16 cellular contexts compared by ENCODE assay signal in the genomic region with DNA sequence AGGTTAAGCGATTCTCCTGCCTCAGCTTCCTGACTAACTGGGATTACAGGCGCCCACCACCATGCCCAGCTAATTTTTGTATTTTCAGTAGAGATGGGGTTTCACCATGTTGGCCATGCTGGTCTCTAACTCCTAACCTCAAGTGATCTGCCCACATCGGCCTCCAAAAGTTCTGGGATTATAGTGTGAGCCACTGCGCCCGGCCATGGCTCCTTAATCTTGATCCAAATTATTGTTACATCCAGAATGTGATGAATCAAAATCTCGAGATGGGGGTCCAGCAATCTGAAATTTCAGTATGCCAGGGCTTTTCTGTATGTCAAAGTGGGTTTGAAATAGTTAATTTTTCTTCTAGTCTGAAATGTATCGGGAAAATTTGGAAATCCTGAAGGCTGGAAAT. TPM values are rescaled to one million over a fixed set of nuclear protein-coding genes. Genes with fewer than 3 reads are reported as not detected.
DNase-seq lines count a peak whose midpoint lies in the region; ATAC-seq and TF ChIP-seq lines count a peak whose summit lies in the region.
"Had no signal": no experiment of that assay in that cellular context is flagged by ENCODE, and none has a peak within 500 bp of the region (broad histone marks: within the 10 kb centered on the region; RNA-seq: fewer than 3 reads in every experiment).

No MANE protein-coding gene starts in this region.

- H3K36me3 ChIP-seq in BLaER1 treated with 17β-estradiol and CSF1 and Interleukin-3, amounts not matched to agents 10 nM and 100 nM: peaks cover 41 to 73% (median 64%) of the 10 kb centered on the region in 11 experiments
- no peaks in the 10 kb centered on the region for H3K36me3 ChIP-seq in ovary

- peaks cover 59 to 72% (median 67%) of the 10 kb centered on the region in 10 experiments for H3K4me1 ChIP-seq in BLaER1 treated with 17β-estradiol and CSF1 and Interleukin-3, amounts not matched to agents 10 nM and 100 nM
- peaks cover 10% of the 10 kb centered on the region for H3K4me1 ChIP-seq in ovary (ENCODE audit: insufficient read depth)

- H3K36me3 Mint-ChIP-seq in HFFc6 (ENCODE audit: low read depth): peaks cover 72% of the 10 kb centered on the region
- H3K36me3 Mint-ChIP-seq in activated T-helper 1 cell treated with anti-CD3 and anti-CD28 coated beads, Interleukin-12 subunit alpha, Interleukin-12 subunit beta, Interleukin-2, Interleukin-4 antibody, amounts not matched to agents 30 ng/mL and 10 ng/mL and 1 ng/mL, durations not matched to agents 14 hours and 24 hours and 36 hours (ENCODE audit: low read depth): peaks cover 70% of the 10 kb centered on the region
- peaks cover 42% of the 10 kb centered on the region for H3K36me3 Mint-ChIP-seq in natural killer cell treated with Interleukin-12 subunit alpha and Interleukin-12 subunit beta and Interleukin-15 and Interleukin-18, amount 100 ng/mL, for 72 hours

- H3K4me3 ChIP-seq in BLaER1 treated with 17β-estradiol and CSF1 and Interleukin-3, amounts not matched to agents 10 nM and 100 nM: peak overlapping the region in 6 of 10 experiments; percentile 72 to 100 (median 92); a peak in 3 of 20 replicates
- no peak overlapping the region for H3K4me3 ChIP-seq in ovary
- H3K4me3 ChIP-seq: mucosa of descending colon had no signal

- ATAC-seq in natural killer cell treated with Interleukin-12 subunit alpha and Interleukin-12 subunit beta and Interleukin-15 and Interleukin-18, amount 100 ng/mL, for 72 hours: no peak
- ATAC-seq: mucosa of descending colon had no signal

- no peak for TF ChIP-seq POLR2A in ovary (IDR thresholded peaks at IDR 0.05)

- peak overlapping the region in 6 of 11 experiments; percentile 22 to 100 (median 98); a peak in 5 of 22 replicates for H3K9ac ChIP-seq in BLaER1 treated with 17β-estradiol and CSF1 and Interleukin-3, amounts not matched to agents 10 nM and 100 nM

- H3K4me1 Mint-ChIP-seq in HFFc6 (ENCODE audit: low read depth): peaks cover 69% of the 10 kb centered on the region
- peaks cover 63% of the 10 kb centered on the region for H3K4me1 Mint-ChIP-seq in activated T-helper 1 cell treated with anti-CD3 and anti-CD28 coated beads, Interleukin-12 subunit alpha, Interleukin-12 subunit beta, Interleukin-2, Interleukin-4 antibody, amounts not matched to agents 30 ng/mL and 10 ng/mL and 1 ng/mL, durations not matched to agents 14 hours and 24 hours and 36 hours (ENCODE audit: low read depth)
- H3K4me1 Mint-ChIP-seq in natural killer cell treated with Interleukin-12 subunit alpha and Interleukin-12 subunit beta and Interleukin-15 and Interleukin-18, amount 100 ng/mL, for 72 hours (ENCODE audit: low read depth in 2 of 2): peaks cover 51 to 65% of the 10 kb centered on the region in 2 donors

- H3K9me3 ChIP-seq in BLaER1 treated with 17β-estradiol and CSF1 and Interleukin-3, amounts not matched to agents 10 nM and 100 nM (replicated peaks in 1 of 11): no peaks in the 10 kb centered on the region
- no peaks in the 10 kb centered on the region for H3K9me3 ChIP-seq in ovary
- H3K9me3 ChIP-seq: mucosa of descending colon had no signal

- WGBS in ovary, 3 donors: 83 to 86% (median 86%) methylated on average over 7 of the region's 7 CpGs

- peaks cover 22 to 82% (median 46%) of the 10 kb centered on the region in 11 experiments; a peak in 20 of 22 replicates for H4K20me1 ChIP-seq in BLaER1 treated with 17β-estradiol and CSF1 and Interleukin-3, amounts not matched to agents 10 nM and 100 nM

- H3K27me3 ChIP-seq in BLaER1 treated with 17β-estradiol and CSF1 and Interleukin-3, amounts not matched to agents 10 nM and 100 nM: no peaks in the 10 kb centered on the region
- H3K27me3 ChIP-seq in ovary: no peaks in the 10 kb centered on the region

- intact Hi-C loops in activated T-helper 1 cell treated with anti-CD3 and anti-CD28 coated beads, Interleukin-12 subunit alpha, Interleukin-12 subunit beta, Interleukin-2, Interleukin-4 antibody, amounts not matched to agents 30 ng/mL and 10 ng/mL and 1 ng/mL, durations not matched to agents 14 hours and 24 hours and 36 hours (cut with micrococcal nuclease): loop anchor here (5.0 to 10.0 kb wide), 4 partner anchors 576 to 1768 kb away; a partner anchor contains a TSS
- intact Hi-C loops in ovary (cut with DNase I): loop anchor here in 1 of 4 donors (5.0 kb wide), 2 partner anchors 126 to 271 kb away; a partner anchor contains a TSS

- peak overlapping the region in 10 of 11 experiments; percentile 90 to 99 (median 96); a peak in 20 of 22 replicates for H3K4me2 ChIP-seq in BLaER1 treated with 17β-estradiol and CSF1 and Interleukin-3, amounts not matched to agents 10 nM and 100 nM

- H3K4me3 Mint-ChIP-seq in HFFc6: no peak overlapping the region; the same call in none of the 2 replicates
- H3K4me3 Mint-ChIP-seq in activated T-helper 1 cell treated with anti-CD3 and anti-CD28 coated beads, Interleukin-12 subunit alpha, Interleukin-12 subunit beta, Interleukin-2, Interleukin-4 antibody, amounts not matched to agents 30 ng/mL and 10 ng/mL and 1 ng/mL, durations not matched to agents 14 hours and 24 hours and 36 hours: peak overlapping the region; percentile 22
- peak overlapping the region; percentile 98 for H3K4me3 Mint-ChIP-seq in natural killer cell treated with Interleukin-12 subunit alpha and Interleukin-12 subunit beta and Interleukin-15 and Interleukin-18, amount 100 ng/mL, for 72 hours
- H3K4me3 Mint-ChIP-seq: activated naive CD8-positive, alpha-beta T cell treated with anti-CD3 and anti-CD28 coated beads, Interleukin-2, amount 10 ng/mL, durations not matched to agents 7 days and 5 days had no signal

- peak overlapping the region; percentile 92 for H3K27ac Mint-ChIP-seq in HFFc6
- H3K27ac Mint-ChIP-seq in activated T-helper 1 cell treated with anti-CD3 and anti-CD28 coated beads, Interleukin-12 subunit alpha, Interleukin-12 subunit beta, Interleukin-2, Interleukin-4 antibody, amounts not matched to agents 30 ng/mL and 10 ng/mL and 1 ng/mL, durations not matched to agents 14 hours and 24 hours and 36 hours: no peak overlapping the region
- H3K27ac Mint-ChIP-seq in natural killer cell treated with Interleukin-12 subunit alpha and Interleukin-12 subunit beta and Interleukin-15 and Interleukin-18, amount 100 ng/mL, for 72 hours: peak overlapping the region; percentile 43 to 88
- H3K27ac Mint-ChIP-seq: activated naive CD8-positive, alpha-beta T cell treated with anti-CD3 and anti-CD28 coated beads, Interleukin-2, amount 10 ng/mL, durations not matched to agents 7 days and 5 days had no signal

- peaks cover 4% of the 10 kb centered on the region for H3K9me3 Mint-ChIP-seq in HFFc6
- no peaks in the 10 kb centered on the region for H3K9me3 Mint-ChIP-seq in activated T-helper 1 cell treated with anti-CD3 and anti-CD28 coated beads, Interleukin-12 subunit alpha, Interleukin-12 subunit beta, Interleukin-2, Interleukin-4 antibody, amounts not matched to agents 30 ng/mL and 10 ng/mL and 1 ng/mL, durations not matched to agents 14 hours and 24 hours and 36 hours
- H3K9me3 Mint-ChIP-seq in natural killer cell treated with Interleukin-12 subunit alpha and Interleukin-12 subunit beta and Interleukin-15 and Interleukin-18, amount 100 ng/mL, for 72 hours: no peaks in the 10 kb centered on the region
- H3K9me3 Mint-ChIP-seq: activated naive CD8-positive, alpha-beta T cell treated with anti-CD3 and anti-CD28 coated beads, Interleukin-2, amount 10 ng/mL, durations not matched to agents 7 days and 5 days; CD4-positive, CD25-positive, alpha-beta regulatory T cell; type B pancreatic cell had no signal

- TF ChIP-seq EP300 in ovary (IDR thresholded peaks at IDR 0.05): no peak

- peaks cover 18% of the 10 kb centered on the region for H3K27me3 Mint-ChIP-seq in HFFc6 (ENCODE audit: insufficient read depth)
- H3K27me3 Mint-ChIP-seq in activated T-helper 1 cell treated with anti-CD3 and anti-CD28 coated beads, Interleukin-12 subunit alpha, Interleukin-12 subunit beta, Interleukin-2, Interleukin-4 antibody, amounts not matched to agents 30 ng/mL and 10 ng/mL and 1 ng/mL, durations not matched to agents 14 hours and 24 hours and 36 hours (ENCODE audit: insufficient read depth): no peaks in the 10 kb centered on the region
- H3K27me3 Mint-ChIP-seq in natural killer cell treated with Interleukin-12 subunit alpha and Interleukin-12 subunit beta and Interleukin-15 and Interleukin-18, amount 100 ng/mL, for 72 hours: no peaks in the 10 kb centered on the region
- H3K27me3 Mint-ChIP-seq: activated naive CD8-positive, alpha-beta T cell treated with anti-CD3 and anti-CD28 coated beads, Interleukin-2, amount 10 ng/mL, durations not matched to agents 7 days and 5 days; CD4-positive, CD25-positive, alpha-beta regulatory T cell; type B pancreatic cell had no signal

- peak overlapping the region in 4 of 11 experiments; percentile 1 to 36 (median 12); a peak in 1 of 22 replicates for H3K27ac ChIP-seq in BLaER1 treated with 17β-estradiol and CSF1 and Interleukin-3, amounts not matched to agents 10 nM and 100 nM
- no peak overlapping the region for H3K27ac ChIP-seq in ovary

- TF ChIP-seq CTCF in HFFc6 (IDR thresholded peaks at IDR 0.05) (no peak), ovary (IDR thresholded peaks at IDR 0.05) (no peak)

- no peak for DNase-seq in HFFc6
- DNase-seq in activated T-helper 1 cell treated with anti-CD3 and anti-CD28 coated beads, Interleukin-12 subunit alpha, Interleukin-12 subunit beta, Interleukin-2, Interleukin-4 antibody, amounts not matched to agents 30 ng/mL and 10 ng/mL and 1 ng/mL, durations not matched to agents 14 hours and 24 hours and 36 hours (ENCODE audit: low spot score): no peak
- DNase-seq in natural killer cell treated with Interleukin-12 subunit alpha and Interleukin-12 subunit beta and Interleukin-15 and Interleukin-18, amount 100 ng/mL, for 72 hours (ENCODE audit: low spot score): no peak
- no peak for DNase-seq in NAMALWA (ENCODE audit: low spot score)
- no peak for DNase-seq in globus pallidus (ENCODE audit: low spot score)
- DNase-seq in ovary: no peak
- DNase-seq: activated naive CD8-positive, alpha-beta T cell treated with anti-CD3 and anti-CD28 coated beads, Interleukin-2, amount 10 ng/mL, durations not matched to agents 7 days and 5 days; caudate nucleus; CD4-positive, CD25-positive, alpha-beta regulatory T cell; KBM-7; mucosa of descending colon; NCI-H1436 treated with DMSO at 0.1 percent for 48 hours; NCI-H510A; T1000 had no signal

RNA-seq across cellular contexts. Expression of a gene that starts 3.7 kb away (rescaled TPM):
- total RNA-seq in HFFc6 (2021; fragmentation: NEBNext Ultra II Directional; extraction: Animal tissue kit (Norgen Biotek cat#: 25700)): 1,000 to 10,000 TPM in 4 of 6 experiments, 100 to 1,000 TPM in 2; 973 to 1,209 (median 1,069) TPM
- 679 and 691 TPM in 2 replicates for total RNA-seq in activated T-helper 1 cell treated with anti-CD3 and anti-CD28 coated beads, Interleukin-12 subunit alpha, Interleukin-12 subunit beta, Interleukin-2, Interleukin-4 antibody, amounts not matched to agents 30 ng/mL and 10 ng/mL and 1 ng/mL, durations not matched to agents 14 hours and 24 hours and 36 hours
- total RNA-seq in natural killer cell treated with Interleukin-12 subunit alpha and Interleukin-12 subunit beta and Interleukin-15 and Interleukin-18, amount 100 ng/mL, for 72 hours: 100 to 1,000 TPM; 504 to 846 TPM
- total RNA-seq in ovary: 1,000 to 10,000 TPM in 6 of 7 donors, 100 to 1,000 TPM in 1; 986 to 2,251 (median 1,304) TPM
- 1,000 to 10,000 TPM; 3,412 to 6,011 TPM for polyA plus RNA-seq in ovary

RNA-seq across cellular contexts. Expression of a gene that starts 3.9 kb away (rescaled TPM):
- total RNA-seq in HFFc6 (2021; fragmentation: NEBNext Ultra II Directional; extraction: Animal tissue kit (Norgen Biotek cat#: 25700)): 1 to 10 TPM; 4.5 to 6.9 (median 5.6) TPM
- 11.7 and 14.2 TPM in 2 replicates for total RNA-seq in activated T-helper 1 cell treated with anti-CD3 and anti-CD28 coated beads, Interleukin-12 subunit alpha, Interleukin-12 subunit beta, Interleukin-2, Interleukin-4 antibody, amounts not matched to agents 30 ng/mL and 10 ng/mL and 1 ng/mL, durations not matched to agents 14 hours and 24 hours and 36 hours
- 10 to 100 TPM; 12.5 to 27.7 TPM for total RNA-seq in natural killer cell treated with Interleukin-12 subunit alpha and Interleukin-12 subunit beta and Interleukin-15 and Interleukin-18, amount 100 ng/mL, for 72 hours
- total RNA-seq in ovary: 10 to 100 TPM in 1 of 7 donors, 1 to 10 TPM in 6; 2.3 to 15.4 (median 4.9) TPM
- polyA plus RNA-seq in ovary: 1 to 10 TPM; 2.6 to 6.7 TPM
